ENCODE assay signal across 11 cellular contexts in the genomic region with DNA sequence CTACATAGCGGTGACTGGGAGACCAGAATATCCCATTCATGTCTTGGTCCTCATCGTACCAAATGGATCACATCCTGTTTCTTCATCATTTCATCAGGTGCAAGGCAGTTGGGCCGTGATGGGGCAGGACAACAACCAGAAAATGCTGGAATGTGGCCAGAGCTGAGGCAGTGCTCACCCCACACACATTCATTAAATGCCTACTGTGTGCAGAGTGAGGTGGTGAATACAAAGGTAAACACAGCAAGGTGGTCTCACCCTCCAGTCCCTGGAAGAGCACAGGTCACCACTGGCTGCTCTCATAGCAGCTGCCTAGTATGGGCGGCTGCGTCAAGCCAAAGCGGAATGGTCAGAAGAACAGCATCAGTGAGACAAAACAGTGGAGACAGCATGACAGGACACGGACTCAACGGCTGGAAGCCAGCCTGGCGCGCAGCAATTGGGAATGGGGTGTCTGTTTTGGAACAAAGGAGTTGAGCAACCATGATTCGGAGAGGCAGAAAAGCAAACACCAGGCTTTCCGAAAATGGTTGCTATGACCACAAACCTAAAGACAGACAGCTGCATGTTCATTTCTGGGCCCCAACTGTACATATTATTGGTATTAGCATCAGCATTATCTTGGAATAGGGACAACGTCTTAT. TPM values are rescaled to one million over a fixed set of nuclear protein-coding genes. Genes with fewer than 3 reads are reported as not detected.
DNase-seq lines count a peak whose midpoint lies in the region; TF ChIP-seq lines count a peak whose summit lies in the region.
"Had no signal": no experiment of that assay in that cellular context is flagged by ENCODE, and none has a peak within 500 bp of the region (broad histone marks: within the 10 kb centered on the region; RNA-seq: fewer than 3 reads in every experiment).

No MANE protein-coding gene starts in this region.

- H3K4me3 ChIP-seq in SJCRH30 = peak overlapping the region; percentile 33
- no peak overlapping the region for H3K4me3 ChIP-seq in right atrium auricular region
- no peak overlapping the region for H3K4me3 ChIP-seq in transverse colon

- H3K27ac ChIP-seq in SJCRH30 (peak overlapping the region; percentile 16; the same call in 1 of the 2 replicates), right atrium auricular region (peak overlapping the region; percentile 10 to 64), transverse colon (peak overlapping the region; percentile 12 to 55 (median 36))

- WGBS in transverse colon (ENCODE audit: low coverage in 1 of 2), 2 donors = 70 to 82% methylated on average over 11 to 13 of the region's 13 CpGs

- no peak for TF ChIP-seq EP300 in transverse colon (IDR thresholded peaks at IDR 0.05; ENCODE audit: low read depth)

- H3K4me1 ChIP-seq in SJCRH30 (peaks cover 9% of the 10 kb centered on the region; the same call in 1 of the 2 replicates), right atrium auricular region (peaks cover 0 to 10% of the 10 kb centered on the region in 2 donors), transverse colon (peaks cover 0 to 9% (median 8%) of the 10 kb centered on the region in 4 donors)

- intact Hi-C loops in transverse colon (cut with DNase I; ENCODE audit: low total_unique reads) = no loop called here

- TF ChIP-seq POLR2A in transverse colon (IDR thresholded peaks at IDR 0.05) = no peak

- TF ChIP-seq CTCF in right atrium auricular region (IDR thresholded peaks at IDR 0.05) (no peak), transverse colon (IDR thresholded peaks at IDR 0.05) (no peak)

- in situ Hi-C loops in transverse colon (cut with MboI; ENCODE audit: low pct_ligation_motif_present in 1 of 4, low pct_unique_long_range_greater_than_20kb in 1 of 4, low sequenced_read_pairs in 3 of 4) = no loop called here

- peak; percentile 37 for DNase-seq in NCI-H1436 (lab: John Stamatoyannopoulos, UW)
- DNase-seq in NCI-H1436 treated with DMSO at 0.1 percent for 48 hours (lab: John Stamatoyannopoulos, UW) = no peak
- DNase-seq in SJCRH30 = peak; percentile 59 to 64
- DNase-seq in right atrium auricular region (ENCODE audit: low spot score) = peak; percentile 89
- peak; percentile 43 for DNase-seq in transverse colon
- no peak for DNase-seq in UCSD-AML1 (lab: John Stamatoyannopoulos, UW; ENCODE audit: unreplicated experiment)
- no peak for DNase-seq in pons (ENCODE audit: low spot score)
- DNase-seq in stimulated activated CD4-positive, alpha-beta T cell treated with anti-CD3 and anti-CD28 coated beads, Interleukin-4, amount 100 ng/mL, for 4 hours = no peak
- DNase-seq: 8988T, activated T-cell treated with anti-CD3 and anti-CD28 coated beads for 4 hours, caudate nucleus had no signal

- H3K9me3 ChIP-seq in SJCRH30 (replicated peaks) (no peaks in the 10 kb centered on the region), right atrium auricular region (no peaks in the 10 kb centered on the region), transverse colon (no peaks in the 10 kb centered on the region)

- no peaks in the 10 kb centered on the region for H3K36me3 ChIP-seq in SJCRH30
- no peaks in the 10 kb centered on the region for H3K36me3 ChIP-seq in right atrium auricular region
- H3K36me3 ChIP-seq in transverse colon = no peaks in the 10 kb centered on the region

- no peaks in the 10 kb centered on the region for H3K27me3 ChIP-seq in SJCRH30
- H3K27me3 ChIP-seq in right atrium auricular region = no peaks in the 10 kb centered on the region
- no peaks in the 10 kb centered on the region for H3K27me3 ChIP-seq in transverse colon

RNA-seq across cellular contexts. Expression of a gene that starts 5.6 kb away (rescaled TPM):
- total RNA-seq in SJCRH30 (2014; rRNA removed; shearing (Covaris generic)) = not detected in 2 replicates
- total RNA-seq in right atrium auricular region = 10 to 100 TPM; 21.9 to 41.1 TPM
- total RNA-seq in transverse colon = 10 to 100 TPM in 3 of 4 donors, 1 to 10 TPM in 1; 7.2 to 26.2 (median 16.3) TPM

RNA-seq across cellular contexts. Expression of a gene that starts 28.1 kb away (rescaled TPM):
- total RNA-seq in SJCRH30 (2014; rRNA removed; shearing (Covaris generic)) = 0.28 TPM in 1 of 2 replicates, not detected in the other
- total RNA-seq in right atrium auricular region = not detected
- not detected for total RNA-seq in transverse colon

RNA-seq across cellular contexts. Expression of a gene that starts 35.7 kb away (rescaled TPM):
- total RNA-seq in SJCRH30 (2014; rRNA removed; shearing (Covaris generic)) = 5.0 TPM in 2 replicates
- total RNA-seq in right atrium auricular region (10 to 100 TPM; 28.6 to 37.2 TPM), transverse colon (1 to 10 TPM; 1.5 to 5.4 (median 3.3) TPM)

RNA-seq across cellular contexts. Expression of a gene that starts 35.8 kb away (rescaled TPM):
- total RNA-seq in SJCRH30 (2014; rRNA removed; shearing (Covaris generic)) = 99.4 and 104 TPM in 2 replicates
- total RNA-seq in right atrium auricular region = 100 to 1,000 TPM in 1 of 2 donors, 10 to 100 TPM in 1; 96.7 to 146 TPM
- total RNA-seq in transverse colon = 100 to 1,000 TPM; 176 to 395 (median 269) TPM

RNA-seq across cellular contexts. Expression of a gene that starts 56.4 kb away (rescaled TPM):
- 24.0 and 26.3 TPM in 2 replicates for total RNA-seq in SJCRH30 (2014; rRNA removed; shearing (Covaris generic))
- total RNA-seq in right atrium auricular region (10 to 100 TPM; 10.5 to 18.1 TPM), transverse colon (10 to 100 TPM in 2 of 4 donors, 1 to 10 TPM in 2; 2.8 to 22.7 (median 9.0) TPM)

Comparison
In these comparisons a context has a peak if more than half of its experiments do, and no peak if none do; other contexts are left out.
1. DNase-seq: peak in NCI-H1436 (single experiment), SJCRH30 (2 of 2), right atrium auricular region (single experiment) and transverse colon (single experiment); none in NCI-H1436 treated with DMSO at 0.1 percent for 48 hours (single experiment), UCSD-AML1 (single experiment), pons (single experiment) and stimulated activated CD4-positive, alpha-beta T cell treated with anti-CD3 and anti-CD28 coated beads, Interleukin-4, amount 100 ng/mL, for 4 hours (0 of 2).
2. Peak in every context shown above with its lines, with median percentiles within 50 percentile points of each other: H3K27ac ChIP-seq.